Comparison of ENCODE assay signal across 1 cellular context in the genomic region with DNA sequence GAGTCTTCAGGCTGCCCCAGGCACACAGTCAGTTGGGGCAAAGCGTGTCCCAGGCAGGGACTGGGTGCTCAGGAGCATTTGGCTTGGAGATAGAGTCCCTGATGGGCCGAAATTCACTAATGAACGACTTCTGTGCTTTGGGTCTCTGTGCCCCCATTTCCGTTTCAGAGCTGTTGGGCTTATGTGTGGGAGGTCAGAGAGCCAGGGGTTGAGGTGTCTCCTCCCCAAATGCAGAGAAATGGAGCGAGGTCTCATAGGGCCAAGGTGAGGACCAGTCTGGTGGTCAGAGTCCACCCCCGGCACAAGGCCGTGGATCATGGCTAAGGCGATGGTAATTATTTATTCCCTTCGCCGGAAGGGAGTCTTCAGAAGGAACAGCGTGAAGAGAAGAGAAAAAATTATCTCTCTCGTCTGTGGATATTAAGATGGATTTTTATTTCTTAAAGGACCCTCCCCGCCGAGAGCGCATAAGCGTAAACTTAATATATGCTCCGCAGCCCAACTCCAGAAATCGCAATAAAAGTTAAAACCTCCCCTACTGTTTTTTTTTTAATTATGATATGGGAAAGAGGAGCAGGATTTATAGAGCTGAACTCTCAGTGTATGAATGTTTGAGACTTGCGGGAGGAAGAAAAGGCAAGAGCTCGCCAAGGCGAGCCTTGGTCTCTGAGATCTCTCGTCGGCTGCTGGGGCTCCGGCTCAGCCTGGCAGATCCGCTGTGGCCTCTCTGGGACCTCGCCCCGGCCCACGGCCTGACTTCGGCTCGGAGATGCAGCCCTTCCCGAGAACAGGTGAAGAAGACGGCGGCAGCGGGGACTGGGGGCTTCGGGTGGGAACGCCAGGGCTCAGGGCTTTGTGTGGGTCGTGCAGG.
TF ChIP-seq lines count a peak whose summit lies in the region.

No MANE protein-coding gene starts in this region.

TF ChIP-seq in HepG2, 621 proteins besides CTCF, POLR2A, EP300 and RAD21:
- TF ChIP-seq SMARCE1 (IDR thresholded peaks at IDR 0.05; ENCODE audit: borderline replicate concordance) = no peak
- no peak for TF ChIP-seq ZSCAN12 (CRISPR knock-in tag; IDR thresholded peaks at IDR 0.05)
- TF ChIP-seq ATRX (CRISPR knock-in tag; IDR thresholded peaks at IDR 0.05; ENCODE audit: borderline replicate concordance) = no peak
- TF ChIP-seq, protein P1, sequence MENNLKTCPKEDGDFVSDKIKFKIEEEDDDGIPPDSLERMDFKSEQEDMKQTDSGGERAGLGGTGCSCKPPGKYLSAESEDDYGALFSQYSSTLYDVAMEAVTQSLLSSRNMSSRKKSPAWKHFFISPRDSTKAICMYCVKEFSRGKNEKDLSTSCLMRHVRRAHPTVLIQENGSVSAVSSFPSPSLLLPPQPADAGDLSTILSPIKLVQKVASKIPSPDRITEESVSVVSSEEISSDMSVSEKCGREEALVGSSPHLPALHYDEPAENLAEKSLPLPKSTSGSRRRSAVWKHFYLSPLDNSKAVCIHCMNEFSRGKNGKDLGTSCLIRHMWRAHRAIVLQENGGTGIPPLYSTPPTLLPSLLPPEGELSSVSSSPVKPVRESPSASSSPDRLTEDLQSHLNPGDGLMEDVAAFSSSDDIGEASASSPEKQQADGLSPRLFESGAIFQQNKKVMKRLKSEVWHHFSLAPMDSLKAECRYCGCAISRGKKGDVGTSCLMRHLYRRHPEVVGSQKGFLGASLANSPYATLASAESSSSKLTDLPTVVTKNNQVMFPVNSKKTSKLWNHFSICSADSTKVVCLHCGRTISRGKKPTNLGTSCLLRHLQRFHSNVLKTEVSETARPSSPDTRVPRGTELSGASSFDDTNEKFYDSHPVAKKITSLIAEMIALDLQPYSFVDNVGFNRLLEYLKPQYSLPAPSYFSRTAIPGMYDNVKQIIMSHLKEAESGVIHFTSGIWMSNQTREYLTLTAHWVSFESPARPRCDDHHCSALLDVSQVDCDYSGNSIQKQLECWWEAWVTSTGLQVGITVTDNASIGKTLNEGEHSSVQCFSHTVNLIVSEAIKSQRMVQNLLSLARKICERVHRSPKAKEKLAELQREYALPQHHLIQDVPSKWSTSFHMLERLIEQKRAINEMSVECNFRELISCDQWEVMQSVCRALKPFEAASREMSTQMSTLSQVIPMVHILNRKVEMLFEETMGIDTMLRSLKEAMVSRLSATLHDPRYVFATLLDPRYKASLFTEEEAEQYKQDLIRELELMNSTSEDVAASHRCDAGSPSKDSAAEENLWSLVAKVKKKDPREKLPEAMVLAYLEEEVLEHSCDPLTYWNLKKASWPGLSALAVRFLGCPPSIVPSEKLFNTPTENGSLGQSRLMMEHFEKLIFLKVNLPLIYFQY (CRISPR knock-in tag; IDR thresholded peaks at IDR 0.05; ENCODE audit: borderline replicate concordance) = no peak
- no peak for TF ChIP-seq NCOR1 (IDR thresholded peaks at IDR 0.05; ENCODE audit: borderline replicate concordance, low read length)
- 0 out of 2 replicates have a peak, but pooled peaks have one; percentile 46 for TF ChIP-seq ZNF44 (CRISPR knock-in tag; IDR thresholded peaks at IDR 0.05)
- TF ChIP-seq ZNF180 (CRISPR knock-in tag; IDR thresholded peaks at IDR 0.05; ENCODE audit: borderline replicate concordance, low read depth) = no peak
- TF ChIP-seq, protein P2, sequence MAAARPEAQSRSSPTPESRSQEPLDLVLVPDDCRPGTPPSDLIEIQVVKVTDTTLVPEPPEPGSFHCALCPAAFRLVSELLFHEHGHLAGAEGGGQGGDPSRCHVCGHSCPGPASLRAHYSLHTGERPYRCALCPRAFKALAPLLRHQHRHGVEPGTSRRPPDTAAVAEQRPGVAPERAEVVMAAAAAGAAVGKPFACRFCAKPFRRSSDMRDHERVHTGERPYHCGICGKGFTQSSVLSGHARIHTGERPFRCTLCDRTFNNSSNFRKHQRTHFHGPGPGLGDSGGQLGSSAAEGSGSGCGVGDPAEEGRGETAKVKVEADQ (CRISPR knock-in tag; IDR thresholded peaks at IDR 0.05; ENCODE audit: borderline replicate concordance) = 0 out of 2 replicates have a peak, but pooled peaks have one; percentile 42
- no peak for TF ChIP-seq CCAR2 (optimal IDR thresholded peaks at IDR 0.05; ENCODE audit: low read depth, low read length)
